ENCODE assay signal across 19 cellular contexts in genomic region chr6:3343089-3343901, GRCh38.
DNase-seq lines count a peak whose midpoint lies in the region; ATAC-seq and TF ChIP-seq lines count a peak whose summit lies in the region.
"Had no signal": no experiment of that assay in that cellular context is flagged by ENCODE, and none has a peak within 500 bp of the region (broad histone marks: within the 10 kb centered on the region; RNA-seq: fewer than 3 reads in every experiment).

No MANE protein-coding gene starts in this region.

- H3K9ac ChIP-seq in mesendoderm (ENCODE audit: low read length), result no peak overlapping the region

- peak; percentile 43 for DNase-seq in HuH-7 (ENCODE audit: low spot score)
- DNase-seq in NCI-H524 treated with DMSO at 0.1 percent for 48 hours (lab: John Stamatoyannopoulos, UW), result peak; percentile 92
- DNase-seq in mesendoderm, result no peak
- no peak for DNase-seq in esophagus squamous epithelium (lab: John Stamatoyannopoulos, UW)
- DNase-seq in osteocyte (ENCODE audit: extremely low spot score, unreplicated experiment), result no peak
- no peak for DNase-seq in activated T-cell treated with anti-CD3 and anti-CD28 coated beads, Interleukin-2, amount 50 U/mL, for 72 hours
- DNase-seq in natural killer cell, result no peak
- DNase-seq: C1 segment of cervical spinal cord, DMS 273 treated with DMSO at 0.1 percent for 48 hours, GF-D8, H7, KBM-7, NCI-H1436, NCI-H2081 treated with DMSO at 0.1 percent for 48 hours, NCI-H226, NCI-H526 treated with DMSO at 0.1 percent for 48 hours, PC-3 had no signal

- ATAC-seq in activated T-cell treated with anti-CD3 and anti-CD28 coated beads, Interleukin-2, amount 50 U/mL, for 72 hours (replicated peaks in 1 of 2), result no peak
- ATAC-seq in natural killer cell, result no peak
- ATAC-seq: PC-3 had no signal

- peak overlapping the region; percentile 46 to 97 (median 88) for H3K27ac Mint-ChIP-seq in brain
- no peak overlapping the region for H3K27ac Mint-ChIP-seq in osteocyte (ENCODE audit: unreplicated experiment)
- H3K27ac Mint-ChIP-seq in activated T-cell treated with anti-CD3 and anti-CD28 coated beads, Interleukin-2, amount 50 U/mL, for 72 hours, result no peak overlapping the region
- no peak overlapping the region for H3K27ac Mint-ChIP-seq in natural killer cell

- H3K23ac ChIP-seq in mesendoderm (ENCODE audit: low read length), result no peak overlapping the region

- H2BK120ac ChIP-seq in mesendoderm (ENCODE audit: low read depth, low read length), result no peak overlapping the region

- H3K4me3 ChIP-seq in mesendoderm (ENCODE audit: low read length) (no peak overlapping the region), esophagus squamous epithelium (no peak overlapping the region)

- no peak overlapping the region for H4K8ac ChIP-seq in mesendoderm (ENCODE audit: low read depth, low read length)

- TF ChIP-seq POLR2A in esophagus squamous epithelium (IDR thresholded peaks at IDR 0.05), result no peak

- H3K4me3 Mint-ChIP-seq in brain (peak overlapping the region in 3 of 5 experiments; percentile 40 to 49 (median 47)), osteocyte (ENCODE audit: unreplicated experiment) (no peak overlapping the region), natural killer cell (no peak overlapping the region)
- no peak overlapping the region for H3K4me3 Mint-ChIP-seq in activated T-cell treated with anti-CD3 and anti-CD28 coated beads, Interleukin-2, amount 50 U/mL, for 72 hours

- H3K36me3 Mint-ChIP-seq in brain (peaks cover under 1% of the 10 kb centered on the region), osteocyte (ENCODE audit: unreplicated experiment) (no peaks in the 10 kb centered on the region), natural killer cell (no peaks in the 10 kb centered on the region)
- no peaks in the 10 kb centered on the region for H3K36me3 Mint-ChIP-seq in activated T-cell treated with anti-CD3 and anti-CD28 coated beads, Interleukin-2, amount 50 U/mL, for 72 hours (ENCODE audit: insufficient read depth in 2 of 2)

- no peaks in the 10 kb centered on the region for H3K27me3 ChIP-seq in mesendoderm (ENCODE audit: insufficient read depth, low read length, poor library complexity)
- H3K27me3 ChIP-seq in esophagus squamous epithelium, result no peaks in the 10 kb centered on the region

- peak overlapping the region; percentile 43 for H3K56ac ChIP-seq in mesendoderm (ENCODE audit: low read length)

- peaks cover 11% of the 10 kb centered on the region for H3K4me1 ChIP-seq in mesendoderm (ENCODE audit: control insufficient read depth, low read depth, low read length)
- peaks cover 3 to 48% (median 16%) of the 10 kb centered on the region in 3 donors for H3K4me1 ChIP-seq in esophagus squamous epithelium

- no peak overlapping the region for H3K27ac ChIP-seq in mesendoderm (ENCODE audit: low read depth, low read length)
- no peak overlapping the region for H3K27ac ChIP-seq in esophagus squamous epithelium
- H3K27ac ChIP-seq: RWPE1 had no signal

- H3K4me2 ChIP-seq in mesendoderm (ENCODE audit: low read length), result no peak overlapping the region

- H3K9me3 Mint-ChIP-seq in brain (no peaks in the 10 kb centered on the region), osteocyte (ENCODE audit: unreplicated experiment) (no peaks in the 10 kb centered on the region), natural killer cell (no peaks in the 10 kb centered on the region)
- H3K9me3 Mint-ChIP-seq in activated T-cell treated with anti-CD3 and anti-CD28 coated beads, Interleukin-2, amount 50 U/mL, for 72 hours, result no peaks in the 10 kb centered on the region

- no peaks in the 10 kb centered on the region for H3K36me3 ChIP-seq in mesendoderm (ENCODE audit: control insufficient read depth, insufficient read depth, low read length)
- no peaks in the 10 kb centered on the region for H3K36me3 ChIP-seq in esophagus squamous epithelium

- no peak for TF ChIP-seq CTCF in brain (conservative IDR thresholded peaks at IDR 0.05)
- no peak for TF ChIP-seq CTCF in esophagus squamous epithelium (IDR thresholded peaks at IDR 0.05)
- no peak for TF ChIP-seq CTCF in osteocyte (IDR thresholded peaks at IDR 0.05)
- TF ChIP-seq CTCF in natural killer cell (IDR thresholded peaks at IDR 0.05), result no peak

- H4K5ac ChIP-seq in mesendoderm (ENCODE audit: low read length), result no peak overlapping the region

- no peaks in the 10 kb centered on the region for H3K79me2 ChIP-seq in mesendoderm (ENCODE audit: control insufficient read depth, insufficient read depth, low read length)

- H3K27me3 Mint-ChIP-seq in brain (peaks cover 5% of the 10 kb centered on the region), osteocyte (ENCODE audit: unreplicated experiment) (no peaks in the 10 kb centered on the region), natural killer cell (ENCODE audit: low read depth in 2 of 2) (peaks cover 25 to 29% of the 10 kb centered on the region in 2 donors)
- no peaks in the 10 kb centered on the region for H3K27me3 Mint-ChIP-seq in activated T-cell treated with anti-CD3 and anti-CD28 coated beads, Interleukin-2, amount 50 U/mL, for 72 hours (ENCODE audit: low read depth)

- H3K4me1 Mint-ChIP-seq in brain, result peaks cover 100% of the 10 kb centered on the region
- H3K4me1 Mint-ChIP-seq in osteocyte (ENCODE audit: unreplicated experiment), result peaks cover 38% of the 10 kb centered on the region
- peaks cover 11% of the 10 kb centered on the region for H3K4me1 Mint-ChIP-seq in activated T-cell treated with anti-CD3 and anti-CD28 coated beads, Interleukin-2, amount 50 U/mL, for 72 hours (ENCODE audit: low read depth)
- no peaks in the 10 kb centered on the region for H3K4me1 Mint-ChIP-seq in natural killer cell

- H2BK5ac ChIP-seq in mesendoderm (ENCODE audit: low read length), result no peak overlapping the region

- H3K18ac ChIP-seq in mesendoderm (ENCODE audit: low read length), result no peak overlapping the region

- H3K9me3 ChIP-seq in esophagus squamous epithelium, result no peaks in the 10 kb centered on the region

- no peak overlapping the region for H2BK15ac ChIP-seq in mesendoderm (replicated peaks; ENCODE audit: low read depth)

- no peak overlapping the region for H3K4ac ChIP-seq in mesendoderm (ENCODE audit: low read depth, low read length)

- intact Hi-C loops in esophagus squamous epithelium (cut with DNase I), result no loop called here
- intact Hi-C loops in natural killer cell (cut with micrococcal nuclease), result no loop called here

- no CpG with 5 or more reads among the region's 14 CpGs for WGBS in mesendoderm (ENCODE audit: extremely low coverage, insufficient coverage, low lambda C conversion rate)
- WGBS in esophagus squamous epithelium, 2 donors, result 84 to 88% methylated on average over 14 of the region's 14 CpGs

- no peaks in the 10 kb centered on the region for H3K79me1 ChIP-seq in mesendoderm (ENCODE audit: low read length)

- no peak overlapping the region for H2AK5ac ChIP-seq in mesendoderm (ENCODE audit: low read length)

Comparison
In these comparisons a context has a peak if more than half of its experiments do, and no peak if none do; other contexts are left out.
1. DNase-seq: peak in HuH-7 (single experiment) and NCI-H524 treated with DMSO at 0.1 percent for 48 hours (single experiment); none in mesendoderm (single experiment), esophagus squamous epithelium (single experiment), osteocyte (single experiment), activated T-cell treated with anti-CD3 and anti-CD28 coated beads, Interleukin-2, amount 50 U/mL, for 72 hours (0 of 2) and natural killer cell (single experiment).
2. H3K27ac Mint-ChIP-seq: peak in brain (5 of 5); none in osteocyte (single experiment), activated T-cell treated with anti-CD3 and anti-CD28 coated beads, Interleukin-2, amount 50 U/mL, for 72 hours (single experiment) and natural killer cell (0 of 2).
3. H3K4me3 Mint-ChIP-seq: peak in brain (3 of 5); none in osteocyte (single experiment), activated T-cell treated with anti-CD3 and anti-CD28 coated beads, Interleukin-2, amount 50 U/mL, for 72 hours (0 of 2) and natural killer cell (single experiment).